Comparison of ENCODE assay signal across 8 cellular contexts in genomic region chr7:38463277-38464224, GRCh38.
DNase-seq lines count a peak whose midpoint lies in the region; ATAC-seq and TF ChIP-seq lines count a peak whose summit lies in the region.

No MANE protein-coding gene starts in this region.

- H3K4me1 Mint-ChIP-seq in activated T-helper 2 cell treated with anti-CD3 and anti-CD28 coated beads, Interferon-gamma antibody, Interleukin-2, Interleukin-4, amounts not matched to agents 10 μg/mL and 5 μg/mL and 100 μg/mL, durations not matched to agents 14 hours and 24 hours and 36 hours (ENCODE audit: low read depth), result peaks cover 19% of the 10 kb centered on the region
- H3K4me1 Mint-ChIP-seq in type B pancreatic cell (ENCODE audit: unreplicated experiment), result no peaks in the 10 kb centered on the region

- peak; percentile 45 for DNase-seq in GM13976 (ENCODE audit: low spot score)
- DNase-seq in NCI-H2171 treated with DMSO at 0.1 percent for 48 hours (lab: John Stamatoyannopoulos, UW), result peak; percentile 39
- peak; percentile 68 for DNase-seq in activated T-helper 2 cell treated with anti-CD3 and anti-CD28 coated beads, Interferon-gamma antibody, Interleukin-2, Interleukin-4, amounts not matched to agents 10 μg/mL and 5 μg/mL and 100 μg/mL, durations not matched to agents 14 hours and 24 hours and 36 hours (ENCODE audit: low spot score)
- peak; percentile 67 for DNase-seq in inferior parietal cortex (ENCODE audit: extremely low spot score)
- DNase-seq in stimulated activated CD8-positive, alpha-beta memory T cell treated with anti-CD3 and anti-CD28 coated beads, Interleukin-7, amount 100 ng/mL, for 24 hours (ENCODE audit: low read depth), result peak; percentile 67
- DNase-seq in type B pancreatic cell (ENCODE audit: extremely low spot score, unreplicated experiment), result no peak
- DNase-seq in NCI-H187 treated with DMSO at 0.1 percent for 48 hours (lab: John Stamatoyannopoulos, UW), result no peak

- intact Hi-C loops in activated T-helper 2 cell treated with anti-CD3 and anti-CD28 coated beads, Interferon-gamma antibody, Interleukin-2, Interleukin-4, amounts not matched to agents 10 μg/mL and 5 μg/mL and 100 μg/mL, durations not matched to agents 14 hours and 24 hours and 36 hours (cut with micrococcal nuclease), result loop anchor here (2.0 to 5.0 kb wide), 2 partner anchors 37 to 51 kb away; no protein-coding TSS in a partner anchor

- in situ Hi-C loops in GM13976 (cut with MboI; ENCODE audit: low sequenced_read_pairs, unreplicated experiment), result no loop called here

- H3K9me3 Mint-ChIP-seq in activated T-helper 2 cell treated with anti-CD3 and anti-CD28 coated beads, Interferon-gamma antibody, Interleukin-2, Interleukin-4, amounts not matched to agents 10 μg/mL and 5 μg/mL and 100 μg/mL, durations not matched to agents 14 hours and 24 hours and 36 hours, result peaks cover 4% of the 10 kb centered on the region
- H3K9me3 Mint-ChIP-seq in type B pancreatic cell, result no peaks in the 10 kb centered on the region

- H3K36me3 Mint-ChIP-seq in activated T-helper 2 cell treated with anti-CD3 and anti-CD28 coated beads, Interferon-gamma antibody, Interleukin-2, Interleukin-4, amounts not matched to agents 10 μg/mL and 5 μg/mL and 100 μg/mL, durations not matched to agents 14 hours and 24 hours and 36 hours (ENCODE audit: low read depth), result no peaks in the 10 kb centered on the region
- no peaks in the 10 kb centered on the region for H3K36me3 Mint-ChIP-seq in type B pancreatic cell

- peak; percentile 93 for ATAC-seq in HG02610 (IDR thresholded peaks at IDR 0.05; ENCODE audit: unreplicated experiment)

- TF ChIP-seq CTCF in GM13976 (IDR thresholded peaks at IDR 0.05; ENCODE audit: borderline replicate concordance, control extremely low read depth, extremely low read depth, insufficient read depth, missing control alignments) (no peak), type B pancreatic cell (conservative IDR thresholded peaks at IDR 0.05) (no peak)

- peak overlapping the region; percentile 57 for H3K27ac Mint-ChIP-seq in activated T-helper 2 cell treated with anti-CD3 and anti-CD28 coated beads, Interferon-gamma antibody, Interleukin-2, Interleukin-4, amounts not matched to agents 10 μg/mL and 5 μg/mL and 100 μg/mL, durations not matched to agents 14 hours and 24 hours and 36 hours
- no peak overlapping the region for H3K27ac Mint-ChIP-seq in type B pancreatic cell

- peak overlapping the region; percentile 11 for H3K4me3 Mint-ChIP-seq in activated T-helper 2 cell treated with anti-CD3 and anti-CD28 coated beads, Interferon-gamma antibody, Interleukin-2, Interleukin-4, amounts not matched to agents 10 μg/mL and 5 μg/mL and 100 μg/mL, durations not matched to agents 14 hours and 24 hours and 36 hours (ENCODE audit: low read depth)
- no peak overlapping the region for H3K4me3 Mint-ChIP-seq in type B pancreatic cell

- H3K27me3 Mint-ChIP-seq in activated T-helper 2 cell treated with anti-CD3 and anti-CD28 coated beads, Interferon-gamma antibody, Interleukin-2, Interleukin-4, amounts not matched to agents 10 μg/mL and 5 μg/mL and 100 μg/mL, durations not matched to agents 14 hours and 24 hours and 36 hours (ENCODE audit: low read depth), result no peaks in the 10 kb centered on the region
- H3K27me3 Mint-ChIP-seq in type B pancreatic cell, result no peaks in the 10 kb centered on the region

Comparison
In these comparisons a context has a peak if more than half of its experiments do, and no peak if none do; other contexts are left out.
1. DNase-seq: peak in GM13976 (single experiment), NCI-H2171 treated with DMSO at 0.1 percent for 48 hours (single experiment), activated T-helper 2 cell treated with anti-CD3 and anti-CD28 coated beads, Interferon-gamma antibody, Interleukin-2, Interleukin-4, amounts not matched to agents 10 μg/mL and 5 μg/mL and 100 μg/mL, durations not matched to agents 14 hours and 24 hours and 36 hours (single experiment), inferior parietal cortex (single experiment) and stimulated activated CD8-positive, alpha-beta memory T cell treated with anti-CD3 and anti-CD28 coated beads, Interleukin-7, amount 100 ng/mL, for 24 hours (single experiment); none in type B pancreatic cell (single experiment) and NCI-H187 treated with DMSO at 0.1 percent for 48 hours (single experiment).